19 cellular contexts compared by ENCODE assay signal in genomic region chrX:22059800-22060199, GRCh38. TPM values are rescaled to one million over a fixed set of nuclear protein-coding genes. Genes with fewer than 3 reads are reported as not detected.
DNase-seq lines count a peak whose midpoint lies in the region; ATAC-seq and TF ChIP-seq lines count a peak whose summit lies in the region.
"Had no signal": no experiment of that assay in that cellular context is flagged by ENCODE, and none has a peak within 500 bp of the region (broad histone marks: within the 10 kb centered on the region; RNA-seq: fewer than 3 reads in every experiment).

No MANE protein-coding gene starts in this region.

- H2BK120ac ChIP-seq in neuronal stem cell (ENCODE audit: low read depth, low read length), result no peak overlapping the region

- no peaks in the 10 kb centered on the region for H3K9me3 ChIP-seq in PC-3 (ENCODE audit: low read length)
- H3K9me3 ChIP-seq in neuronal stem cell (replicated peaks in 1 of 2; ENCODE audit: control insufficient read depth in 2 of 2, insufficient read depth in 1 of 2, low read depth in 1 of 2, low read length in 2 of 2), result no peaks in the 10 kb centered on the region
- H3K9me3 ChIP-seq: HAP-1, pancreas, right atrium auricular region, SK-N-SH had no signal

- CTCF ChIA-PET in activated naive CD4-positive, alpha-beta T cell treated with anti-CD3 and anti-CD28 coated beads for 36 hours (lab: Charles Lee), result interaction anchor here (0.9 to 1.1 kb wide), 2 partner anchors 74 to 75 kb away, joined by 3 read pairs; no protein-coding TSS in a partner anchor
- CTCF ChIA-PET in PC-3 (lab: Charles Lee), result no interaction called here

- H3K27ac Mint-ChIP-seq in activated naive CD4-positive, alpha-beta T cell treated with anti-CD3 and anti-CD28 coated beads for 36 hours, result peak overlapping the region; percentile 86
- H3K27ac Mint-ChIP-seq in type B pancreatic cell, result peak overlapping the region; percentile 94
- H3K27ac Mint-ChIP-seq: immature natural killer cell; natural killer cell treated with Interleukin-12 subunit alpha and Interleukin-12 subunit beta and Interleukin-15 and Interleukin-18, amount 100 ng/mL, for 72 hours had no signal

- H3K9me2 ChIP-seq in PC-3 (replicated peaks; ENCODE audit: low read length), result no peaks in the 10 kb centered on the region
- H3K9me2 ChIP-seq: SK-N-SH had no signal

- H3K36me3 ChIP-seq in PC-3 (ENCODE audit: low read depth, low read length), result no peaks in the 10 kb centered on the region
- H3K36me3 ChIP-seq in neuronal stem cell (replicated peaks in 1 of 2; ENCODE audit: control insufficient read depth in 2 of 2, insufficient read depth in 2 of 2, low read length in 2 of 2), result no peaks in the 10 kb centered on the region
- H3K36me3 ChIP-seq: HAP-1, pancreas, right atrium auricular region had no signal

- H4K20me1 ChIP-seq in PC-3 (ENCODE audit: low read length), result no peaks in the 10 kb centered on the region

- H3K4me1 Mint-ChIP-seq in activated naive CD4-positive, alpha-beta T cell treated with anti-CD3 and anti-CD28 coated beads for 36 hours (ENCODE audit: low read depth), result peaks cover 62% of the 10 kb centered on the region
- no peaks in the 10 kb centered on the region for H3K4me1 Mint-ChIP-seq in type B pancreatic cell (ENCODE audit: unreplicated experiment)

- no peak overlapping the region for H2BK15ac ChIP-seq in neuronal stem cell (ENCODE audit: low read length)

- intact Hi-C loops in activated naive CD4-positive, alpha-beta T cell treated with anti-CD3 and anti-CD28 coated beads for 36 hours (cut with micrococcal nuclease), result loop anchor here (1.0 to 2.0 kb wide), 5 partner anchors 69 to 1603 kb away; partner anchors contain the start of gene SMS
- intact Hi-C loops in PC-3 (cut with micrococcal nuclease), result no loop called here

- H3K9ac ChIP-seq in PC-3 (ENCODE audit: low read length) (peak overlapping the region; percentile 58), neuronal stem cell (ENCODE audit: low read depth, low read length, poor library complexity) (no peak overlapping the region)
- H3K9ac ChIP-seq: SK-N-SH had no signal

- no peak overlapping the region for H2AK5ac ChIP-seq in neuronal stem cell (ENCODE audit: low read depth, low read length)

- no peaks in the 10 kb centered on the region for H3K79me2 ChIP-seq in PC-3 (ENCODE audit: low read length)

- H3K4ac ChIP-seq in neuronal stem cell (ENCODE audit: low read length), result no peak overlapping the region

- no peak overlapping the region for H2BK5ac ChIP-seq in neuronal stem cell (ENCODE audit: low read length)

- H3K27me3 ChIP-seq in PC-3 (ENCODE audit: low read length) (no peaks in the 10 kb centered on the region), neuronal stem cell (ENCODE audit: control insufficient read depth in 3 of 3, insufficient read depth in 3 of 3, low read depth in 1 of 3, low read length in 3 of 3) (no peaks in the 10 kb centered on the region)
- H3K27me3 ChIP-seq: right atrium auricular region had no signal

- no peaks in the 10 kb centered on the region for H3K79me1 ChIP-seq in neuronal stem cell (ENCODE audit: low read depth, low read length)

- H3K4me1 ChIP-seq in PC-3 (ENCODE audit: insufficient read depth, low read length) (peaks cover 25% of the 10 kb centered on the region), neuronal stem cell (ENCODE audit: control insufficient read depth in 2 of 2, insufficient read depth in 1 of 2, low read depth in 1 of 2, low read length in 2 of 2) (no peaks in the 10 kb centered on the region)
- H3K4me1 ChIP-seq: HAP-1, pancreas, right atrium auricular region had no signal

- no peak overlapping the region for H2BK12ac ChIP-seq in neuronal stem cell (ENCODE audit: low read length)

- WGBS in neuronal stem cell (ENCODE audit: extremely low coverage in 2 of 2, insufficient read length in 2 of 2, insufficient replicate concordance in 1 of 2), 2 donors, result no CpG with 5 or more reads among the region's 2 CpGs

- POLR2A ChIA-PET in PC-3 (lab: Charles Lee; ENCODE audit: unreplicated experiment), result no interaction called here

- no TSS peak for BruUV-seq in PC-3 (replicated peaks; lab: Mats Ljungman, UMichigan)

- no peaks in the 10 kb centered on the region for H3F3A ChIP-seq in PC-3 (ENCODE audit: low read length, unreplicated experiment)

- H3K4me3 ChIP-seq in PC-3 (ENCODE audit: low read length), result no peak overlapping the region
- H3K4me3 ChIP-seq in neuronal stem cell (ENCODE audit: low read length in 2 of 2), result no peak overlapping the region
- H3K4me3 ChIP-seq: HAP-1, pancreas, right atrium auricular region had no signal

- no peak overlapping the region for H3K14ac ChIP-seq in neuronal stem cell (ENCODE audit: low read length)

- H3K27ac ChIP-seq in PC-3 (ENCODE audit: low read length) (peak overlapping the region; percentile 94), epithelial cell of prostate (peak overlapping the region; percentile 88), neuronal stem cell (replicated peaks; ENCODE audit: low read length) (no peak overlapping the region)
- H3K27ac ChIP-seq: pancreas, right atrium auricular region, RWPE1 had no signal

- H3K27me3 Mint-ChIP-seq in activated naive CD4-positive, alpha-beta T cell treated with anti-CD3 and anti-CD28 coated beads for 36 hours (ENCODE audit: low read depth), result no peaks in the 10 kb centered on the region
- no peaks in the 10 kb centered on the region for H3K27me3 Mint-ChIP-seq in type B pancreatic cell

- no peak for ATAC-seq in PC-3
- ATAC-seq: natural killer cell treated with Interleukin-12 subunit alpha and Interleukin-12 subunit beta and Interleukin-15 and Interleukin-18, amount 100 ng/mL, for 72 hours; pancreas had no signal

- DNase-seq in activated naive CD4-positive, alpha-beta T cell treated with anti-CD3 and anti-CD28 coated beads for 36 hours, result no peak
- DNase-seq in activated naive CD4-positive, alpha-beta T cell treated with Interleukin-2 at 50 U/mL for 16 hours, result no peak
- no peak for DNase-seq in PC-3
- no peak for DNase-seq in epithelial cell of prostate (ENCODE audit: low read depth, low spot score)
- no peak for DNase-seq in type B pancreatic cell (ENCODE audit: extremely low spot score, unreplicated experiment)
- no peak for DNase-seq in neuronal stem cell (ENCODE audit: low spot score)
- DNase-seq in stimulated activated CD4-positive, alpha-beta T cell treated with anti-CD3 and anti-CD28 coated beads, Interleukin-1b, Interleukin-23, amount 100 ng/mL, for 48 hours, result no peak
- DNase-seq in NCI-H1694 treated with DMSO at 0.1 percent for 48 hours (lab: John Stamatoyannopoulos, UW), result no peak
- DNase-seq: activated CD8-positive, alpha-beta memory T cell treated with anti-CD3 and anti-CD28 coated beads for 24 hours; amniotic stem cell; immature natural killer cell; NCI-H2107; pancreas; SK-N-SH had no signal

- H4K91ac ChIP-seq in neuronal stem cell (ENCODE audit: low read depth, low read length, poor library complexity), result no peak overlapping the region

- no peak overlapping the region for H4K8ac ChIP-seq in neuronal stem cell (ENCODE audit: low read depth, low read length)

- H3K4me2 ChIP-seq in PC-3 (ENCODE audit: low read length) (peak overlapping the region; percentile 61), neuronal stem cell (ENCODE audit: insufficient read depth, low read length, poor library complexity, severe bottlenecking) (no peak overlapping the region)

- no peak overlapping the region for H3K23ac ChIP-seq in neuronal stem cell (ENCODE audit: low read depth, low read length, poor library complexity)

- H3K18ac ChIP-seq in neuronal stem cell (ENCODE audit: low read length), result no peak overlapping the region

- no peak overlapping the region for H3K4me3 Mint-ChIP-seq in activated naive CD4-positive, alpha-beta T cell treated with anti-CD3 and anti-CD28 coated beads for 36 hours
- peak overlapping the region; percentile 5 for H3K4me3 Mint-ChIP-seq in type B pancreatic cell
- H3K4me3 Mint-ChIP-seq: immature natural killer cell; natural killer cell treated with Interleukin-12 subunit alpha and Interleukin-12 subunit beta and Interleukin-15 and Interleukin-18, amount 100 ng/mL, for 72 hours had no signal

- H2AFZ ChIP-seq in PC-3 (ENCODE audit: low read length), result no peak overlapping the region
- no peak overlapping the region for H2AFZ ChIP-seq in neuronal stem cell (ENCODE audit: low read length)

- H3K9me3 Mint-ChIP-seq in activated naive CD4-positive, alpha-beta T cell treated with anti-CD3 and anti-CD28 coated beads for 36 hours, result no peaks in the 10 kb centered on the region
- H3K9me3 Mint-ChIP-seq in type B pancreatic cell, result peaks cover 14% of the 10 kb centered on the region
- H3K9me3 Mint-ChIP-seq: immature natural killer cell; natural killer cell treated with Interleukin-12 subunit alpha and Interleukin-12 subunit beta and Interleukin-15 and Interleukin-18, amount 100 ng/mL, for 72 hours; T-helper 2 cell treated with Interferon-gamma antibody and Interleukin-4, amounts not matched to agents 5 μg/mL and 100 μg/mL, for 36 hours had no signal

- no peak for TF ChIP-seq CTCF in PC-3 (conservative IDR thresholded peaks at IDR 0.05; ENCODE audit: low read depth, low read length)
- no peak for TF ChIP-seq CTCF in type B pancreatic cell (conservative IDR thresholded peaks at IDR 0.05)

- peaks cover 3% of the 10 kb centered on the region for H3K36me3 Mint-ChIP-seq in activated naive CD4-positive, alpha-beta T cell treated with anti-CD3 and anti-CD28 coated beads for 36 hours (ENCODE audit: low read depth)
- H3K36me3 Mint-ChIP-seq in type B pancreatic cell, result peaks cover 5% of the 10 kb centered on the region
- H3K36me3 Mint-ChIP-seq: immature natural killer cell; natural killer cell treated with Interleukin-12 subunit alpha and Interleukin-12 subunit beta and Interleukin-15 and Interleukin-18, amount 100 ng/mL, for 72 hours had no signal

RNA-seq across cellular contexts. Expression of gene PHEX, which starts 27.7 kb away (rescaled TPM):
- under 1 TPM; 0.31 to 0.64 TPM for total RNA-seq in activated naive CD4-positive, alpha-beta T cell treated with anti-CD3 and anti-CD28 coated beads for 36 hours
- 0.62 and 1.0 TPM in 2 replicates for total RNA-seq in PC-3 (2014; rRNA removed)
- total RNA-seq in type B pancreatic cell (ENCODE audit: low replicate concordance), result 1.6 and 5.7 TPM in 2 replicates
- 0.01 TPM for polyA plus RNA-seq in neuronal stem cell (2013, experiment 1 of 2)
- 0.06 TPM for polyA plus RNA-seq in neuronal stem cell (2013, experiment 2 of 2)
- total RNA-seq: right atrium auricular region had no signal
- polyA plus RNA-seq: immature natural killer cell had no signal
